Comparison of ENCODE assay signal across 1 cellular context in the genomic region with DNA sequence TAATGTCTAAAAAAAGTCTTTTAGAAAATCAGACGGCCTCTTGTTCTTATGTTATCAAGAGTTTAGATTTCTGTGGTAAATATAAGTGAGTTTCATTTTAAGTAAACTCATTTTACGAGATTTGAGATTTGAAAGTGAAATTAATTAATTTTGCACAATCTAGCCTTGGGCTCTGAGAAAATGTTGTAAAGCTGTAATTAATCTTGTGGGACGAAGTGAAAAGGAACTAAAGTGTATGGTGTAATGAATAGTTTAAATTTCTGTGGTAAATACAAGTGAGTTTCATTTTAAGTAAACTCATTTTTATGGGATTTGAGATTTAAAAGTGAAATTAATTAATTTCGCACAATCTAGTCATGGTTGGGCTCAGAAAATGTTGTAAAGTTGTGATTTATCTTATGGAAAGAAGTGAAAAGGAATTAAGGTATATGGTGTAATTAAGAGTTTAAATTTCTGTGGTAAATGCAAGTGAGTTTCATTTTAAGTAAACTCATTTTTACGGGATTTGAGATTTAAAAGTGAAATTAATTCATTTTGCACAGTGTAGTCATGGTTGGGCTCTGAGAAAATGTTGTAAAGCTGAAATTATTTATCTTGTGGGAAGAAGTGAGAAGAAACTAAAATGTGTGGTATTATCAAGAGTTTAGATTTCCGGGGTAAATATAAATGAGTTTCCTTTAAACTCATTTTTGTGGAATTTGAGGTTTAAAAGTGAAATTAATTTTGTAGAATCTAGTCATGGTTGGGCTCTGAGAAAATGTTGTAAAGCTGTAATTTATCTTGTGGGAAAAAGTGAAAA.
TF ChIP-seq lines count a peak whose summit lies in the region.

No MANE protein-coding gene starts in this region.

TF ChIP-seq in HCT116, 20 proteins besides CTCF, POLR2A, EP300 and RAD21 (continued from another document):
- TF ChIP-seq, protein P1, sequence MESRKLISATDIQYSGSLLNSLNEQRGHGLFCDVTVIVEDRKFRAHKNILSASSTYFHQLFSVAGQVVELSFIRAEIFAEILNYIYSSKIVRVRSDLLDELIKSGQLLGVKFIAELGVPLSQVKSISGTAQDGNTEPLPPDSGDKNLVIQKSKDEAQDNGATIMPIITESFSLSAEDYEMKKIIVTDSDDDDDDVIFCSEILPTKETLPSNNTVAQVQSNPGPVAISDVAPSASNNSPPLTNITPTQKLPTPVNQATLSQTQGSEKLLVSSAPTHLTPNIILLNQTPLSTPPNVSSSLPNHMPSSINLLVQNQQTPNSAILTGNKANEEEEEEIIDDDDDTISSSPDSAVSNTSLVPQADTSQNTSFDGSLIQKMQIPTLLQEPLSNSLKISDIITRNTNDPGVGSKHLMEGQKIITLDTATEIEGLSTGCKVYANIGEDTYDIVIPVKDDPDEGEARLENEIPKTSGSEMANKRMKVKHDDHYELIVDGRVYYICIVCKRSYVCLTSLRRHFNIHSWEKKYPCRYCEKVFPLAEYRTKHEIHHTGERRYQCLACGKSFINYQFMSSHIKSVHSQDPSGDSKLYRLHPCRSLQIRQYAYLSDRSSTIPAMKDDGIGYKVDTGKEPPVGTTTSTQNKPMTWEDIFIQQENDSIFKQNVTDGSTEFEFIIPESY (IDR thresholded peaks at IDR 0.05; ENCODE audit: extremely low read depth, insufficient replicate concordance, low read length) = no peak
- no peak for TF ChIP-seq TCF7L2 (IDR thresholded peaks at IDR 0.05; ENCODE audit: borderline replicate concordance, extremely low read depth, insufficient read depth, insufficient read length)
- no peak for TF ChIP-seq ZNF274 (IDR thresholded peaks at IDR 0.05; ENCODE audit: low read depth, low read length)
- no peak for TF ChIP-seq POLR2AphosphoS5 (IDR thresholded peaks at IDR 0.05; ENCODE audit: low read depth, low read length)
- no peak for TF ChIP-seq CBX3 (IDR thresholded peaks at IDR 0.05; ENCODE audit: low read depth)
- TF ChIP-seq EZH2 (IDR thresholded peaks at IDR 0.05) = no peak
- no peak for TF ChIP-seq FOSL1 (IDR thresholded peaks at IDR 0.05; ENCODE audit: low read depth)
- TF ChIP-seq EGR1 (IDR thresholded peaks at IDR 0.05; ENCODE audit: low read depth) = no peak
- no peak for TF ChIP-seq REST (IDR thresholded peaks at IDR 0.05; ENCODE audit: low read depth)
- TF ChIP-seq SP1 (IDR thresholded peaks at IDR 0.05; ENCODE audit: low read depth) = no peak
- no peak for TF ChIP-seq JUND (IDR thresholded peaks at IDR 0.05)
- TF ChIP-seq ELF1 (IDR thresholded peaks at IDR 0.05; ENCODE audit: borderline replicate concordance, low read depth) = no peak
- no peak for TF ChIP-seq EZH2phosphoT487 (IDR thresholded peaks at IDR 0.05; ENCODE audit: borderline replicate concordance)
- no peak for TF ChIP-seq CEBPB (IDR thresholded peaks at IDR 0.05; ENCODE audit: low read depth)
TF ChIP-seq in HCT116: peak in this region for 0.
